In genomic region chr1:22137006-22137720, GRCh38 we compare ENCODE assay signal across 15 cellular contexts. TPM values are rescaled to one million over a fixed set of nuclear protein-coding genes. Genes with fewer than 3 reads are reported as not detected.
DNase-seq lines count a peak whose midpoint lies in the region; ATAC-seq and TF ChIP-seq lines count a peak whose summit lies in the region.
"Had no signal": no experiment of that assay in that cellular context is flagged by ENCODE, and none has a peak within 500 bp of the region (broad histone marks: within the 10 kb centered on the region; RNA-seq: fewer than 3 reads in every experiment).

No MANE protein-coding gene starts in this region.

- H3K36me3 ChIP-seq in RWPE2 (ENCODE audit: low read depth) (no peaks in the 10 kb centered on the region), ovary (no peaks in the 10 kb centered on the region)
- H3K36me3 ChIP-seq: adrenal gland had no signal

- no peak overlapping the region for H3K4ac ChIP-seq in H9 (ENCODE audit: low read depth, low read length)

- H2BK20ac ChIP-seq in H9 (ENCODE audit: low read depth, low read length, poor library complexity, severe bottlenecking): no peak overlapping the region

- no peak overlapping the region for H3K23ac ChIP-seq in H9 (ENCODE audit: insufficient read length, low read depth, low read length)

- peaks cover 48 to 55% of the 10 kb centered on the region in 2 experiments for H3K4me1 Mint-ChIP-seq in H9
- no peaks in the 10 kb centered on the region for H3K4me1 Mint-ChIP-seq in endothelial cell (ENCODE audit: unreplicated experiment)
- H3K4me1 Mint-ChIP-seq: activated CD4-positive, alpha-beta T cell treated with anti-CD3 and anti-CD28 coated beads, Interleukin-2, amount 10 ng/mL, durations not matched to agents 24 days and 14 days had no signal

- TF ChIP-seq EP300 in ovary (IDR thresholded peaks at IDR 0.05): no peak

- no peak overlapping the region for H3K4me3 Mint-ChIP-seq in H9
- no peak overlapping the region for H3K4me3 Mint-ChIP-seq in endothelial cell (ENCODE audit: unreplicated experiment)
- H3K4me3 Mint-ChIP-seq: activated CD4-positive, alpha-beta T cell treated with anti-CD3 and anti-CD28 coated beads, Interleukin-2, amount 10 ng/mL, durations not matched to agents 24 days and 14 days; activated T-cell treated with anti-CD3 and anti-CD28 coated beads, Interleukin-2, amount 50 U/mL, for 72 hours had no signal

- no peaks in the 10 kb centered on the region for H3K79me2 ChIP-seq in H9 (ENCODE audit: insufficient read depth, low read length)

- no peak overlapping the region for H2AK5ac ChIP-seq in H9 (ENCODE audit: insufficient read length, low read length)

- H3K4me2 ChIP-seq in H9 (ENCODE audit: insufficient read depth, insufficient read length, low read length): no peak overlapping the region

- H2BK15ac ChIP-seq in H9 (ENCODE audit: low read depth, low read length): no peak overlapping the region

- H3K9me3 Mint-ChIP-seq in H9 (no peaks in the 10 kb centered on the region; a peak in 1 of 5 replicates), endothelial cell (ENCODE audit: unreplicated experiment) (no peaks in the 10 kb centered on the region)
- H3K9me3 Mint-ChIP-seq: activated CD4-positive, alpha-beta T cell treated with anti-CD3 and anti-CD28 coated beads, Interleukin-2, amount 10 ng/mL, durations not matched to agents 24 days and 14 days; activated T-cell treated with anti-CD3 and anti-CD28 coated beads, Interleukin-2, amount 50 U/mL, for 72 hours had no signal

- no peak overlapping the region for H2BK120ac ChIP-seq in H9 (ENCODE audit: low read depth, low read length, poor library complexity, severe bottlenecking)

- no peak for TF ChIP-seq POLR2A in ovary (IDR thresholded peaks at IDR 0.05)

- ATAC-seq in RWPE2 (ENCODE audit: low read depth) (peak; percentile 81), GM21825 (IDR thresholded peaks at IDR 0.05; ENCODE audit: unreplicated experiment) (no peak), HG02884 (IDR thresholded peaks at IDR 0.05; ENCODE audit: unreplicated experiment) (no peak)
- ATAC-seq: activated T-cell treated with anti-CD3 and anti-CD28 coated beads, Interleukin-2, amount 50 U/mL, for 72 hours had no signal

- no peak overlapping the region for H3T11ph ChIP-seq in H9 (ENCODE audit: low read length)

- peak overlapping the region; percentile 3; the same call in 1 of the 2 replicates for H3K14ac ChIP-seq in H9 (ENCODE audit: insufficient read depth, low read length)

- H3K4me1 ChIP-seq in H9 (ENCODE audit: insufficient read depth, low read length): no peaks in the 10 kb centered on the region; the same call in 1 of the 2 replicates
- peaks cover 21% of the 10 kb centered on the region for H3K4me1 ChIP-seq in RWPE2 (ENCODE audit: insufficient read depth, poor library complexity, severe bottlenecking)
- H3K4me1 ChIP-seq in ovary (ENCODE audit: insufficient read depth): peaks cover 17% of the 10 kb centered on the region

- no CpG with 5 or more reads among the region's 16 CpGs for WGBS in H9 (ENCODE audit: extremely low coverage, insufficient read length, low lambda C conversion rate)
- 9 to 13% (median 12%) methylated on average over 13 to 16 of the region's 16 CpGs for WGBS in ovary, 3 donors

- intact Hi-C loops in ovary (cut with DNase I): loop anchor here in 1 of 4 donors (10.0 kb wide), 1 partner anchor 138 kb away; no protein-coding TSS in a partner anchor

- H3K36me3 Mint-ChIP-seq in H9 (ENCODE audit: insufficient read depth in 1 of 3, low read depth in 3 of 3) (no peaks in the 10 kb centered on the region), endothelial cell (ENCODE audit: low read depth, unreplicated experiment) (no peaks in the 10 kb centered on the region)

- H3K27me3 Mint-ChIP-seq in H9 (ENCODE audit: low read depth) (peaks cover 42% of the 10 kb centered on the region), endothelial cell (ENCODE audit: unreplicated experiment) (peaks cover 13% of the 10 kb centered on the region)

- H3K9ac ChIP-seq in H9 (ENCODE audit: extremely low read depth, insufficient read length, low read length): no peak overlapping the region

- H3K4me3 ChIP-seq in RWPE2 (ENCODE audit: severe bottlenecking) (no peak overlapping the region), fibroblast of pulmonary artery (replicated peaks; ENCODE audit: low read depth, low read length) (no peak overlapping the region), ovary (no peak overlapping the region)
- H3K4me3 ChIP-seq: adrenal gland had no signal

- H2AFZ ChIP-seq in H9 (ENCODE audit: low read length): no peak overlapping the region

- no peak overlapping the region for H3K18ac ChIP-seq in H9 (ENCODE audit: insufficient read length, low read depth, low read length)

- no peak overlapping the region for H4K8ac ChIP-seq in H9 (replicated peaks; ENCODE audit: insufficient read length, low read depth, low read length)

- H3K23me2 ChIP-seq in H9 (ENCODE audit: insufficient read length, low read depth, low read length, poor library complexity, severe bottlenecking): peaks cover 8% of the 10 kb centered on the region

- H3K27me3 ChIP-seq in H9 (ENCODE audit: insufficient read depth, low read length) (peaks cover 9% of the 10 kb centered on the region; the same call in 1 of the 2 replicates), RWPE2 (ENCODE audit: insufficient read depth, poor library complexity, severe bottlenecking) (no peaks in the 10 kb centered on the region), ovary (no peaks in the 10 kb centered on the region)
- H3K27me3 ChIP-seq: adrenal gland had no signal

- H4K91ac ChIP-seq in H9 (ENCODE audit: insufficient read length, low read depth, low read length): no peak overlapping the region

- H4K5ac ChIP-seq in H9 (ENCODE audit: insufficient read length, low read depth, low read length): no peak overlapping the region

- H3K27ac ChIP-seq in H9 (ENCODE audit: insufficient read length, low read depth, low read length) (no peak overlapping the region), RWPE2 (ENCODE audit: poor library complexity, severe bottlenecking) (peak overlapping the region; percentile 76), ovary (peak overlapping the region in 1 of 2 donors; percentile 73)

- no peaks in the 10 kb centered on the region for H4K20me1 ChIP-seq in H9 (ENCODE audit: control insufficient read depth, insufficient read depth, insufficient read length)

- H3K79me1 ChIP-seq in H9 (ENCODE audit: insufficient read depth, low read depth, low read length, poor library complexity, severe bottlenecking): no peaks in the 10 kb centered on the region

- no peaks in the 10 kb centered on the region for H3K9me3 ChIP-seq in H9 (ENCODE audit: control insufficient read depth, low read depth, low read length)
- no peaks in the 10 kb centered on the region for H3K9me3 ChIP-seq in RWPE2 (ENCODE audit: severe bottlenecking)
- no peaks in the 10 kb centered on the region for H3K9me3 ChIP-seq in ovary
- H3K9me3 ChIP-seq: adrenal gland had no signal

- no peak overlapping the region for H2BK12ac ChIP-seq in H9 (ENCODE audit: insufficient read length, low read depth, low read length)

- no peak overlapping the region for H3K56ac ChIP-seq in H9 (ENCODE audit: insufficient read length, low read depth, low read length)

- peak; percentile 57 for DNase-seq in H9
- DNase-seq in RWPE2 (ENCODE audit: low spot score): no peak
- DNase-seq in fibroblast of pulmonary artery (ENCODE audit: low read depth): peak; percentile 22
- peak; percentile 84 to 97 (median 91) for DNase-seq in ovary
- DNase-seq in NCI-H1092 treated with DMSO at 0.1 percent for 48 hours (lab: John Stamatoyannopoulos, UW): no peak
- DNase-seq in endothelial cell (ENCODE audit: low spot score): no peak
- DNase-seq: activated CD4-positive, alpha-beta T cell treated with anti-CD3 and anti-CD28 coated beads, Interleukin-2, amount 10 ng/mL, durations not matched to agents 24 days and 14 days; activated T-cell treated with anti-CD3 and anti-CD28 coated beads, Interleukin-2, amount 50 U/mL, for 72 hours; NCI-H526 treated with DMSO at 0.1 percent for 48 hours; occipital lobe; RPMI8226 had no signal

- H3K27ac Mint-ChIP-seq in H9 (peak overlapping the region in 2 of 3 experiments; percentile 25 to 55; a peak in 1 of 7 replicates), endothelial cell (ENCODE audit: unreplicated experiment) (no peak overlapping the region)
- H3K27ac Mint-ChIP-seq: activated CD4-positive, alpha-beta T cell treated with anti-CD3 and anti-CD28 coated beads, Interleukin-2, amount 10 ng/mL, durations not matched to agents 24 days and 14 days; activated T-cell treated with anti-CD3 and anti-CD28 coated beads, Interleukin-2, amount 50 U/mL, for 72 hours had no signal

- no peak overlapping the region for H2BK5ac ChIP-seq in H9 (ENCODE audit: insufficient read length, low read length)

- TF ChIP-seq CTCF in H9 (conservative IDR thresholded peaks at IDR 0.05) (no peak), RWPE2 (IDR thresholded peaks at IDR 0.05; ENCODE audit: poor library complexity, severe bottlenecking) (no peak), fibroblast of pulmonary artery (IDR thresholded peaks at IDR 0.05; ENCODE audit: low read length, missing control alignments) (no peak), ovary (IDR thresholded peaks at IDR 0.05) (no peak), endothelial cell (IDR thresholded peaks at IDR 0.05; ENCODE audit: unreplicated experiment) (no peak)

RNA-seq across cellular contexts. Expression of gene WNT4, which starts 5.7 kb away (rescaled TPM):
- total RNA-seq in H9 (2021): 0.72 and 1.4 TPM in 2 replicates
- 100 to 1,000 TPM in 1 of 7 donors, 10 to 100 TPM in 5, 1 to 10 TPM in 1; 3.7 to 125 (median 23.7) TPM for total RNA-seq in ovary
- polyA plus RNA-seq in ovary: 1 to 10 TPM; 3.8 to 5.6 TPM
- 0.77 TPM for total RNA-seq in endothelial cell (ENCODE audit: unreplicated experiment)
- total RNA-seq: activated CD4-positive, alpha-beta T cell treated with anti-CD3 and anti-CD28 coated beads, Interleukin-2, amount 10 ng/mL, durations not matched to agents 24 days and 14 days; activated T-cell treated with anti-CD3 and anti-CD28 coated beads, Interleukin-2, amount 50 U/mL, for 72 hours; T-helper 2 cell treated with Interferon-gamma antibody and Interleukin-4, amounts not matched to agents 100 ng/mL and 5 ng/mL, for 36 hours had no signal

Comparison
In these comparisons a context has a peak if more than half of its experiments do, and no peak if none do; other contexts are left out.
1. DNase-seq: peak in H9 (single experiment), fibroblast of pulmonary artery (single experiment) and ovary (5 of 5); none in RWPE2 (single experiment), NCI-H1092 treated with DMSO at 0.1 percent for 48 hours (single experiment) and endothelial cell (single experiment).